In genomic region chr21:41169258-41169576, GRCh38 we compare ENCODE assay signal across 1 cellular context.
TF ChIP-seq lines count a peak whose summit lies in the region.

No MANE protein-coding gene starts in this region.

TF ChIP-seq in GM23338, 12 proteins besides CTCF, POLR2A, EP300 and RAD21 (continued from another document):
- no peak for TF ChIP-seq ETS1 (IDR thresholded peaks at IDR 0.05)
- TF ChIP-seq JUNB (IDR thresholded peaks at IDR 0.05; ENCODE audit: unreplicated experiment) = no peak
- TF ChIP-seq ZNF462 (CRISPR knock-in tag; IDR thresholded peaks at IDR 0.05) = no peak
TF ChIP-seq in GM23338: peak in this region for 1.
